Comparison of ENCODE assay signal across 1 cellular context in the genomic region with DNA sequence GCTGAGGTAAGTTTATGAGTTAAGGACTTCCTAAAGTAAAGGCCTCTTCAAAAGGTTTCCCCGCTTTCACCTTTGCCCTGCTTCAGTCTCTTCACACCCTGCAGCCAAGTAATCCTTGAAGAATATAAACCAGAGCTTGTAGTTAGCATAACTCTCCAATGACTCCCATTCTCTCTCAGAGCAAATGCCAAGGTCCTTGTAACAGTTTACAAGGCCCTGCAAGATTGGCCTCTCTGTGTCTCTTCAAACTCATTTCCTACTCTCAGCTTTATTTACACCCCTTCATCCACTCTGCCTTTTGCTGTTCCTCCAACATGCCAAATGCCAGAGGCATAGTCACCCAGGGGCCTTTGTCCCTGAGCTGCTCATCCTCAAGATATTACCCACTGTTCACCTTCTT.
TF ChIP-seq lines count a peak whose summit lies in the region.

No MANE protein-coding gene starts in this region.

TF ChIP-seq in GM23338, 12 proteins besides CTCF, POLR2A, EP300 and RAD21 (continued from another document):
- TF ChIP-seq, protein P1, sequence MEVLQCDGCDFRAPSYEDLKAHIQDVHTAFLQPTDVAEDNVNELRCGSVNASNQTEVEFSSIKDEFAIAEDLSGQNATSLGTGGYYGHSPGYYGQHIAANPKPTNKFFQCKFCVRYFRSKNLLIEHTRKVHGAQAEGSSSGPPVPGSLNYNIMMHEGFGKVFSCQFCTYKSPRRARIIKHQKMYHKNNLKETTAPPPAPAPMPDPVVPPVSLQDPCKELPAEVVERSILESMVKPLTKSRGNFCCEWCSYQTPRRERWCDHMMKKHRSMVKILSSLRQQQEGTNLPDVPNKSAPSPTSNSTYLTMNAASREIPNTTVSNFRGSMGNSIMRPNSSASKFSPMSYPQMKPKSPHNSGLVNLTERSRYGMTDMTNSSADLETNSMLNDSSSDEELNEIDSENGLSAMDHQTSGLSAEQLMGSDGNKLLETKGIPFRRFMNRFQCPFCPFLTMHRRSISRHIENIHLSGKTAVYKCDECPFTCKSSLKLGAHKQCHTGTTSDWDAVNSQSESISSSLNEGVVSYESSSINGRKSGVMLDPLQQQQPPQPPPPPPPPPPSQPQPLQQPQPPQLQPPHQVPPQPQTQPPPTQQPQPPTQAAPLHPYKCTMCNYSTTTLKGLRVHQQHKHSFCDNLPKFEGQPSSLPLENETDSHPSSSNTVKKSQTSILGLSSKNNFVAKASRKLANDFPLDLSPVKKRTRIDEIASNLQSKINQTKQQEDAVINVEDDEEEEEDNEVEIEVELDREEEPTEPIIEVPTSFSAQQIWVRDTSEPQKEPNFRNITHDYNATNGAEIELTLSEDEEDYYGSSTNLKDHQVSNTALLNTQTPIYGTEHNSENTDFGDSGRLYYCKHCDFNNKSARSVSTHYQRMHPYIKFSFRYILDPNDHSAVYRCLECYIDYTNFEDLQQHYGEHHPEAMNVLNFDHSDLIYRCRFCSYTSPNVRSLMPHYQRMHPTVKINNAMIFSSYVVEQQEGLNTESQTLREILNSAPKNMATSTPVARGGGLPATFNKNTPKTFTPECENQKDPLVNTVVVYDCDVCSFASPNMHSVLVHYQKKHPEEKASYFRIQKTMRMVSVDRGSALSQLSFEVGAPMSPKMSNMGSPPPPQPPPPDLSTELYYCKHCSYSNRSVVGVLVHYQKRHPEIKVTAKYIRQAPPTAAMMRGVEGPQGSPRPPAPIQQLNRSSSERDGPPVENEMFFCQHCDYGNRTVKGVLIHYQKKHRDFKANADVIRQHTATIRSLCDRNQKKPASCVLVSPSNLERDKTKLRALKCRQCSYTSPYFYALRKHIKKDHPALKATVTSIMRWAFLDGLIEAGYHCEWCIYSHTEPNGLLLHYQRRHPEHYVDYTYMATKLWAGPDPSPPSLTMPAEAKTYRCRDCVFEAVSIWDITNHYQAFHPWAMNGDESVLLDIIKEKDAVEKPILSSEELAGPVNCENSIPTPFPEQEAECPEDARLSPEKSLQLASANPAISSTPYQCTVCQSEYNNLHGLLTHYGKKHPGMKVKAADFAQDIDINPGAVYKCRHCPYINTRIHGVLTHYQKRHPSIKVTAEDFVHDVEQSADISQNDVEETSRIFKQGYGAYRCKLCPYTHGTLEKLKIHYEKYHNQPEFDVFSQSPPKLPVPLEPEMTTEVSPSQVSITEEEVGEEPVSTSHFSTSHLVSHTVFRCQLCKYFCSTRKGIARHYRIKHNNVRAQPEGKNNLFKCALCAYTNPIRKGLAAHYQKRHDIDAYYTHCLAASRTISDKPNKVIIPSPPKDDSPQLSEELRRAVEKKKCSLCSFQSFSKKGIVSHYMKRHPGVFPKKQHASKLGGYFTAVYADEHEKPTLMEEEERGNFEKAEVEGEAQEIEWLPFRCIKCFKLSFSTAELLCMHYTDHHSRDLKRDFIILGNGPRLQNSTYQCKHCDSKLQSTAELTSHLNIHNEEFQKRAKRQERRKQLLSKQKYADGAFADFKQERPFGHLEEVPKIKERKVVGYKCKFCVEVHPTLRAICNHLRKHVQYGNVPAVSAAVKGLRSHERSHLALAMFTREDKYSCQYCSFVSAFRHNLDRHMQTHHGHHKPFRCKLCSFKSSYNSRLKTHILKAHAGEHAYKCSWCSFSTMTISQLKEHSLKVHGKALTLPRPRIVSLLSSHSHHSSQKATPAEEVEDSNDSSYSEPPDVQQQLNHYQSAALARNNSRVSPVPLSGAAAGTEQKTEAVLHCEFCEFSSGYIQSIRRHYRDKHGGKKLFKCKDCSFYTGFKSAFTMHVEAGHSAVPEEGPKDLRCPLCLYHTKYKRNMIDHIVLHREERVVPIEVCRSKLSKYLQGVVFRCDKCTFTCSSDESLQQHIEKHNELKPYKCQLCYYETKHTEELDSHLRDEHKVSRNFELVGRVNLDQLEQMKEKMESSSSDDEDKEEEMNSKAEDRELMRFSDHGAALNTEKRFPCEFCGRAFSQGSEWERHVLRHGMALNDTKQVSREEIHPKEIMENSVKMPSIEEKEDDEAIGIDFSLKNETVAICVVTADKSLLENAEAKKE (CRISPR knock-in tag; IDR thresholded peaks at IDR 0.05) = no peak
- TF ChIP-seq, protein P2, sequence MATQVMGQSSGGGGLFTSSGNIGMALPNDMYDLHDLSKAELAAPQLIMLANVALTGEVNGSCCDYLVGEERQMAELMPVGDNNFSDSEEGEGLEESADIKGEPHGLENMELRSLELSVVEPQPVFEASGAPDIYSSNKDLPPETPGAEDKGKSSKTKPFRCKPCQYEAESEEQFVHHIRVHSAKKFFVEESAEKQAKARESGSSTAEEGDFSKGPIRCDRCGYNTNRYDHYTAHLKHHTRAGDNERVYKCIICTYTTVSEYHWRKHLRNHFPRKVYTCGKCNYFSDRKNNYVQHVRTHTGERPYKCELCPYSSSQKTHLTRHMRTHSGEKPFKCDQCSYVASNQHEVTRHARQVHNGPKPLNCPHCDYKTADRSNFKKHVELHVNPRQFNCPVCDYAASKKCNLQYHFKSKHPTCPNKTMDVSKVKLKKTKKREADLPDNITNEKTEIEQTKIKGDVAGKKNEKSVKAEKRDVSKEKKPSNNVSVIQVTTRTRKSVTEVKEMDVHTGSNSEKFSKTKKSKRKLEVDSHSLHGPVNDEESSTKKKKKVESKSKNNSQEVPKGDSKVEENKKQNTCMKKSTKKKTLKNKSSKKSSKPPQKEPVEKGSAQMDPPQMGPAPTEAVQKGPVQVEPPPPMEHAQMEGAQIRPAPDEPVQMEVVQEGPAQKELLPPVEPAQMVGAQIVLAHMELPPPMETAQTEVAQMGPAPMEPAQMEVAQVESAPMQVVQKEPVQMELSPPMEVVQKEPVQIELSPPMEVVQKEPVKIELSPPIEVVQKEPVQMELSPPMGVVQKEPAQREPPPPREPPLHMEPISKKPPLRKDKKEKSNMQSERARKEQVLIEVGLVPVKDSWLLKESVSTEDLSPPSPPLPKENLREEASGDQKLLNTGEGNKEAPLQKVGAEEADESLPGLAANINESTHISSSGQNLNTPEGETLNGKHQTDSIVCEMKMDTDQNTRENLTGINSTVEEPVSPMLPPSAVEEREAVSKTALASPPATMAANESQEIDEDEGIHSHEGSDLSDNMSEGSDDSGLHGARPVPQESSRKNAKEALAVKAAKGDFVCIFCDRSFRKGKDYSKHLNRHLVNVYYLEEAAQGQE (IDR thresholded peaks at IDR 0.05; ENCODE audit: unreplicated experiment) = no peak
- TF ChIP-seq EZH2 (IDR thresholded peaks at IDR 0.05; ENCODE audit: low read depth, unreplicated experiment) (no peak), JUNB (IDR thresholded peaks at IDR 0.05; ENCODE audit: unreplicated experiment) (no peak), ZNF114 (CRISPR knock-in tag; IDR thresholded peaks at IDR 0.05) (no peak), POLR2AphosphoS5 (IDR thresholded peaks at IDR 0.05; ENCODE audit: low read depth) (no peak)
TF ChIP-seq in GM23338: peak in this region for 0.
